In the genomic region with DNA sequence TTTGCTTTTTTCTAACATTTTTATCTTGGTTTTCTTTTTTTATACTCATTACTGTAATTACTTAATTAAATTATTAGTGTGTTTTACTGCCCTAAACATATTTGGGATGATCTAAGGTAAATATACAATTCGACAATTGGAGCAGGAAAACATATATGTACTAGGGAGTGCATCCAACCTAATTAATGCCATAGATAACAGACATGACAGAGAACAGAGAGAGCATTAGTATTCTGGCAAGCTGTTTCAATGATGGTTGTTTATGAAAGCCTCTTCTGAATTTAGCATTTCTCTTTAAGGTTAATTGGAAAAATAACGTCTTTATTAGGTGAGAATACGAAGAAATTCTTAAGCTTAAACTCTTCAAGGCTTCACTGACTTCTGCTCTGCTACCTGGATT, we compare ENCODE assay signal across 1 cellular context.
TF ChIP-seq lines count a peak whose summit lies in the region.

No MANE protein-coding gene starts in this region.

TF ChIP-seq in SK-N-SH treated with all-trans-retinoic acid at 6 μM for 48 hours, 23 proteins besides CTCF, POLR2A, EP300 and RAD21 (continued from another document):
- TF ChIP-seq, protein P1, sequence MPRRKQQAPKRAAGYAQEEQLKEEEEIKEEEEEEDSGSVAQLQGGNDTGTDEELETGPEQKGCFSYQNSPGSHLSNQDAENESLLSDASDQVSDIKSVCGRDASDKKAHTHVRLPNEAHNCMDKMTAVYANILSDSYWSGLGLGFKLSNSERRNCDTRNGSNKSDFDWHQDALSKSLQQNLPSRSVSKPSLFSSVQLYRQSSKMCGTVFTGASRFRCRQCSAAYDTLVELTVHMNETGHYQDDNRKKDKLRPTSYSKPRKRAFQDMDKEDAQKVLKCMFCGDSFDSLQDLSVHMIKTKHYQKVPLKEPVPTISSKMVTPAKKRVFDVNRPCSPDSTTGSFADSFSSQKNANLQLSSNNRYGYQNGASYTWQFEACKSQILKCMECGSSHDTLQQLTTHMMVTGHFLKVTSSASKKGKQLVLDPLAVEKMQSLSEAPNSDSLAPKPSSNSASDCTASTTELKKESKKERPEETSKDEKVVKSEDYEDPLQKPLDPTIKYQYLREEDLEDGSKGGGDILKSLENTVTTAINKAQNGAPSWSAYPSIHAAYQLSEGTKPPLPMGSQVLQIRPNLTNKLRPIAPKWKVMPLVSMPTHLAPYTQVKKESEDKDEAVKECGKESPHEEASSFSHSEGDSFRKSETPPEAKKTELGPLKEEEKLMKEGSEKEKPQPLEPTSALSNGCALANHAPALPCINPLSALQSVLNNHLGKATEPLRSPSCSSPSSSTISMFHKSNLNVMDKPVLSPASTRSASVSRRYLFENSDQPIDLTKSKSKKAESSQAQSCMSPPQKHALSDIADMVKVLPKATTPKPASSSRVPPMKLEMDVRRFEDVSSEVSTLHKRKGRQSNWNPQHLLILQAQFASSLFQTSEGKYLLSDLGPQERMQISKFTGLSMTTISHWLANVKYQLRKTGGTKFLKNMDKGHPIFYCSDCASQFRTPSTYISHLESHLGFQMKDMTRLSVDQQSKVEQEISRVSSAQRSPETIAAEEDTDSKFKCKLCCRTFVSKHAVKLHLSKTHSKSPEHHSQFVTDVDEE (CRISPR knock-in tag; IDR thresholded peaks at IDR 0.05), result peak; percentile 32; the same call in 1 of the 2 replicates
- no peak for TF ChIP-seq TOX (CRISPR knock-in tag; IDR thresholded peaks at IDR 0.05; ENCODE audit: borderline replicate concordance)
- TF ChIP-seq OSR1 (CRISPR knock-in tag; IDR thresholded peaks at IDR 0.05), result no peak
- TF ChIP-seq RARB (CRISPR knock-in tag; IDR thresholded peaks at IDR 0.05), result no peak
TF ChIP-seq in SK-N-SH treated with all-trans-retinoic acid at 6 μM for 48 hours: peak in this region for 2.
